In genomic region chr18:62784966-62785413, GRCh38 we compare ENCODE assay signal across 8 cellular contexts.
DNase-seq lines count a peak whose midpoint lies in the region; ATAC-seq, FAIRE-seq and TF ChIP-seq lines count a peak whose summit lies in the region.

No MANE protein-coding gene starts in this region.

- BruUV-seq in HepG2 (replicated peaks; lab: Mats Ljungman, UMichigan): no TSS peak

- no peak overlapping the region for H3K4me2 ChIP-seq in HepG2 (ENCODE audit: low read depth, low read length)

- in situ Hi-C loops in HepG2 (cut with HindIII; ENCODE audit: extremely low pct_ligation_motif_present, low pct_unique_long_range_greater_than_20kb): no loop called here

- no peak for TF ChIP-seq CTCF in AG04449 (IDR thresholded peaks at IDR 0.05; ENCODE audit: insufficient read depth, low read length, missing control alignments)
- TF ChIP-seq CTCF in HepG2 (CRISPR knock-in tag; IDR thresholded peaks at IDR 0.05): no peak

- ATAC-seq in HG03108 (IDR thresholded peaks at IDR 0.05; ENCODE audit: unreplicated experiment) (peak; percentile 10), HepG2 (no peak), GM18907 (IDR thresholded peaks at IDR 0.05; ENCODE audit: unreplicated experiment) (no peak), GM21576 (IDR thresholded peaks at IDR 0.05; ENCODE audit: unreplicated experiment) (no peak), left lobe of liver (no peak), HG03280 (IDR thresholded peaks at IDR 0.05; ENCODE audit: unreplicated experiment) (no peak)

- H3K36me3 ChIP-seq in HepG2 (replicated peaks in 1 of 2; ENCODE audit: control insufficient read depth in 1 of 2, insufficient read depth in 2 of 2, low read length in 2 of 2): no peaks in the 10 kb centered on the region

- POLR2A ChIA-PET in AG04449 (lab: Yijun Ruan, JAX) (no interaction called here), HepG2 (lab: Yijun Ruan, JAX) (no interaction called here)

- peaks cover 98% of the 10 kb centered on the region for H3K79me2 ChIP-seq in HepG2 (ENCODE audit: insufficient read depth, low read length)

- 90% methylated on average over 3 of the region's 3 CpGs for WGBS in HepG2 (ENCODE audit: low lambda C conversion rate)

- peaks cover 14% of the 10 kb centered on the region for H4K20me1 ChIP-seq in HepG2 (ENCODE audit: insufficient read depth, low read length)

- no peak for TF ChIP-seq RAD21 in HepG2 (CRISPR knock-in tag; IDR thresholded peaks at IDR 0.05)

- peak; percentile 36 for DNase-seq in AG04449 (ENCODE audit: low read depth, low spot score)
- peak in 34 of 58 donors; percentile 3 to 78 (median 33) for DNase-seq in anterior cingulate cortex (lab: John Stamatoyannopoulos, UW)
- no peak for DNase-seq in HepG2 (ENCODE audit: low spot score)
- no peak for DNase-seq in left lobe of liver (ENCODE audit: low spot score)

- H3K4me1 ChIP-seq in HepG2 (ENCODE audit: insufficient read depth, low read length): peaks cover 81% of the 10 kb centered on the region

- CTCF ChIA-PET in AG04449 (lab: Yijun Ruan, JAX): no interaction called here
- CTCF ChIA-PET in HepG2 (lab: Yijun Ruan, JAX; ENCODE audit: low intra/inter-chr PET ratio, low total read pairs): no interaction called here

- TF ChIP-seq EP300 in HepG2 (IDR thresholded peaks at IDR 0.05; ENCODE audit: low read depth in 2 of 2, low read length in 2 of 2) (no peak), HepG2 (CRISPR knock-in tag; IDR thresholded peaks at IDR 0.05; ENCODE audit: borderline replicate concordance) (no peak)

- TF ChIP-seq POLR2A in HepG2 (IDR thresholded peaks at IDR 0.05; ENCODE audit: insufficient read depth in 1 of 2, low read depth in 2 of 2, low read length in 2 of 2): no peak

- H3K27ac ChIP-seq in HepG2 (ENCODE audit: extremely low read length, insufficient read depth, low read length): no peak overlapping the region

- intact Hi-C loops in HepG2 (cut with micrococcal nuclease; ENCODE audit: unreplicated experiment): loop anchor here (5.0 kb wide), 1 partner anchor 43 kb away; no protein-coding TSS in a partner anchor

- no peak overlapping the region for H2AFZ ChIP-seq in HepG2 (ENCODE audit: low read length)

- no peak overlapping the region for H3K9ac ChIP-seq in HepG2 (ENCODE audit: insufficient read depth, low read depth, low read length)

- FAIRE-seq in HepG2 (lab: Jason Lieb, UNC): no peak

- no peaks in the 10 kb centered on the region for H3K27me3 ChIP-seq in HepG2 (ENCODE audit: control insufficient read depth in 1 of 2, insufficient read depth in 2 of 2, low read length in 2 of 2)

- no peak overlapping the region for H3K4me3 ChIP-seq in AG04449 (ENCODE audit: low read depth, low read length)
- H3K4me3 ChIP-seq in HepG2 (replicated peaks in 1 of 3; ENCODE audit: insufficient read depth in 1 of 3, low read depth in 2 of 3, low read length in 3 of 3): no peak overlapping the region

- H3K9me3 ChIP-seq in HepG2 (ENCODE audit: low read length): no peaks in the 10 kb centered on the region

TF ChIP-seq in HepG2, 621 proteins besides CTCF, POLR2A, EP300 and RAD21:
- TF ChIP-seq SMARCE1 (IDR thresholded peaks at IDR 0.05; ENCODE audit: borderline replicate concordance): no peak
- no peak for TF ChIP-seq CREM (IDR thresholded peaks at IDR 0.05)
- no peak for TF ChIP-seq CREM (CRISPR knock-in tag; IDR thresholded peaks at IDR 0.05)
- TF ChIP-seq NR1H2 (CRISPR knock-in tag; IDR thresholded peaks at IDR 0.05; ENCODE audit: borderline replicate concordance, low read depth): no peak
- TF ChIP-seq NR3C1 (CRISPR knock-in tag; IDR thresholded peaks at IDR 0.05): no peak
- TF ChIP-seq ZNF562 (CRISPR knock-in tag; IDR thresholded peaks at IDR 0.05; ENCODE audit: borderline replicate concordance): no peak
- no peak for TF ChIP-seq ZNF331 (CRISPR knock-in tag; IDR thresholded peaks at IDR 0.05)
- TF ChIP-seq ZNF775 (CRISPR knock-in tag; IDR thresholded peaks at IDR 0.05; ENCODE audit: borderline replicate concordance): peak; percentile 68; the same call in 1 of the 2 replicates

Comparison
In these comparisons a context has a peak if more than half of its experiments do, and no peak if none do; other contexts are left out.
1. DNase-seq: peak in AG04449 (single experiment) and anterior cingulate cortex (34 of 58); none in HepG2 (single experiment) and left lobe of liver (single experiment).